In genomic region chr6:54076159-54076789, GRCh38 we compare ENCODE assay signal across 15 cellular contexts. TPM values are rescaled to one million over a fixed set of nuclear protein-coding genes. Genes with fewer than 3 reads are reported as not detected.
DNase-seq lines count a peak whose midpoint lies in the region; ATAC-seq and TF ChIP-seq lines count a peak whose summit lies in the region.
"Had no signal": no experiment of that assay in that cellular context is flagged by ENCODE, and none has a peak within 500 bp of the region (broad histone marks: within the 10 kb centered on the region; RNA-seq: fewer than 3 reads in every experiment).

No MANE protein-coding gene starts in this region.

- intact Hi-C loops in left ventricle myocardium inferior (cut with micrococcal nuclease), result no loop called here
- intact Hi-C loops in Right ventricle myocardium superior (cut with DNase I), result no loop called here
- intact Hi-C loops in psoas muscle (cut with DNase I), result loop anchor here in 1 of 2 donors (10.0 kb wide), 1 partner anchor 61 kb away; no protein-coding TSS in a partner anchor

- 81 to 86% (median 84%) methylated on average over 2 of the region's 2 CpGs for WGBS in psoas muscle, 3 donors

- H3K27me3 ChIP-seq in left ventricle myocardium inferior (ENCODE audit: low read depth) (no peaks in the 10 kb centered on the region), psoas muscle (ENCODE audit: insufficient read depth in 3 of 3, low read length in 2 of 3) (no peaks in the 10 kb centered on the region)
- H3K27me3 ChIP-seq: BLaER1 treated with 17β-estradiol and CSF1 and Interleukin-3, amounts not matched to agents 10 nM and 100 nM had no signal

- in situ Hi-C loops in G401 (cut with HindIII; ENCODE audit: low sequenced_read_pairs), result no loop called here

- TF ChIP-seq CTCF in left ventricle myocardium inferior (IDR thresholded peaks at IDR 0.05; ENCODE audit: borderline replicate concordance), result no peak
- no peak for TF ChIP-seq CTCF in psoas muscle (IDR thresholded peaks at IDR 0.05)

- H3K4me1 ChIP-seq in left ventricle myocardium inferior (peaks cover 85% of the 10 kb centered on the region), psoas muscle (peaks cover 64% of the 10 kb centered on the region)

- no peak for ATAC-seq in Right ventricle myocardium superior (ENCODE audit: poor library complexity)
- ATAC-seq in psoas muscle, result no peak
- ATAC-seq in HG02938 (IDR thresholded peaks at IDR 0.05; ENCODE audit: unreplicated experiment), result no peak
- ATAC-seq: GM12878 had no signal

- no peak overlapping the region for H3K4me3 ChIP-seq in left ventricle myocardium inferior
- no peak overlapping the region for H3K4me3 ChIP-seq in psoas muscle
- H3K4me3 ChIP-seq: BLaER1 treated with 17β-estradiol and CSF1 and Interleukin-3, amounts not matched to agents 10 nM and 100 nM; GM12878; GM23248 had no signal

- H3K27ac ChIP-seq in left ventricle myocardium inferior (replicated peaks) (peak overlapping the region; percentile 13), psoas muscle (peak overlapping the region; percentile 67)
- H3K27ac ChIP-seq: BLaER1 treated with 17β-estradiol and CSF1 and Interleukin-3, amounts not matched to agents 10 nM and 100 nM; GM23248; KMS-11 had no signal

- DNase-seq in left ventricle myocardium inferior (no peak), Right ventricle myocardium superior (no peak), inferior parietal cortex (ENCODE audit: extremely low spot score) (peak; percentile 8), psoas muscle (no peak), G401 (ENCODE audit: low spot score) (no peak), HT-29 (ENCODE audit: low spot score) (no peak)
- DNase-seq: 8988T; AML-193; CD4-positive, CD25-positive, alpha-beta regulatory T cell; GM23248; H7 had no signal

- no peaks in the 10 kb centered on the region for H3K36me3 ChIP-seq in left ventricle myocardium inferior
- H3K36me3 ChIP-seq in psoas muscle (ENCODE audit: insufficient read depth in 1 of 2, low read depth in 1 of 2), result no peaks in the 10 kb centered on the region
- H3K36me3 ChIP-seq: BLaER1 treated with 17β-estradiol and CSF1 and Interleukin-3, amounts not matched to agents 10 nM and 100 nM had no signal

- H3K9me3 ChIP-seq in left ventricle myocardium inferior (replicated peaks), result no peaks in the 10 kb centered on the region
- no peaks in the 10 kb centered on the region for H3K9me3 ChIP-seq in psoas muscle
- H3K9me3 ChIP-seq: BLaER1 treated with 17β-estradiol and CSF1 and Interleukin-3, amounts not matched to agents 10 nM and 100 nM had no signal

RNA-seq across cellular contexts. Expression of gene MLIP, which starts 35.0 kb away (rescaled TPM):
- total RNA-seq in left ventricle myocardium inferior (397 TPM), Right ventricle myocardium superior (403 TPM), psoas muscle (100 to 1,000 TPM; 140 to 365 (median 171) TPM)
- polyA plus RNA-seq in psoas muscle, result 100 to 1,000 TPM in 2 of 3 donors, 10 to 100 TPM in 1; 51.5 to 163 (median 119) TPM
- not detected in 2 replicates for total RNA-seq in G401 (2014; rRNA removed; shearing (Covaris generic))
- not detected in 2 replicates for total RNA-seq in HT-29 (2014; rRNA removed; shearing (Covaris generic))
- total RNA-seq: CD4-positive, CD25-positive, alpha-beta regulatory T cell; GM12878; GM23248; H7 had no signal
- polyA plus RNA-seq: CD4-positive, CD25-positive, alpha-beta regulatory T cell; GM12878; GM23248 had no signal

Comparison
In these comparisons a context has a peak if more than half of its experiments do, and no peak if none do; other contexts are left out.
1. RNA of gene MLIP, which starts 35.0 kb away (total RNA-seq): 403 TPM in Right ventricle myocardium superior (single experiment), 397 TPM in left ventricle myocardium inferior (single experiment) and 140 to 365 TPM in psoas muscle; not detected in G401 and not detected in HT-29; every median in the first group is over 100 times any median in the second.